In genomic region chr1:12083766-12084165, GRCh38 we compare ENCODE assay signal across 1 cellular context.
TF ChIP-seq lines count a peak whose summit lies in the region.

No MANE protein-coding gene starts in this region.

TF ChIP-seq in IMR-90, 13 proteins besides CTCF, POLR2A, EP300 and RAD21:
- TF ChIP-seq ELK1 (IDR thresholded peaks at IDR 0.05; ENCODE audit: borderline replicate concordance, low read depth, low read length) (no peak), MAZ (IDR thresholded peaks at IDR 0.05; ENCODE audit: borderline replicate concordance, low read depth, low read length) (peak; percentile 59; the same call in 1 of the 2 replicates)
